In genomic region chr9:2047916-2048315, GRCh38 we compare ENCODE assay signal across 20 cellular contexts.
"Had no signal": no experiment of that assay in that cellular context is flagged by ENCODE, and none has a peak within 500 bp of the region (broad histone marks: within the 10 kb centered on the region; RNA-seq: fewer than 3 reads in every experiment).

No MANE protein-coding gene starts in this region.

- H3K27ac ChIP-seq: left ventricle myocardium inferior, right lobe of liver, upper lobe of left lung had no signal

- H3K9me3 ChIP-seq: left ventricle myocardium inferior, right lobe of liver, upper lobe of left lung had no signal

- H3K9me3 Mint-ChIP-seq: activated CD4-positive, alpha-beta memory T cell treated with anti-CD3 and anti-CD28 coated beads for 36 hours; activated T-cell treated with anti-CD3 and anti-CD28 coated beads, Interleukin-2, amount 50 U/mL, for 24 hours; memory B cell; natural killer cell treated with Interleukin-12 subunit alpha and Interleukin-12 subunit beta and Interleukin-15 and Interleukin-18, amount 100 ng/mL, for 72 hours; T-cell had no signal

- DNase-seq: activated CD4-positive, alpha-beta memory T cell treated with anti-CD3 and anti-CD28 coated beads for 36 hours; activated CD8-positive, alpha-beta memory T cell treated with anti-CD3 and anti-CD28 coated beads, Interleukin-2, amount 10 ng/mL, durations not matched to agents 7 days and 5 days; activated effector memory CD4-positive, alpha-beta T cell treated with Interleukin-2 at 50 U/mL for 16 hours; activated T-cell treated with anti-CD3 and anti-CD28 coated beads, Interleukin-2, amount 50 U/mL, for 24 hours; amniotic stem cell; dorsolateral prefrontal cortex; hippocampal formation; kidney; left ventricle myocardium inferior; right lobe of liver; stimulated activated CD4-positive, alpha-beta T cell treated with anti-CD3 and anti-CD28 coated beads, Interleukin-4, amount 100 ng/mL, for 4 hours; stimulated activated CD8-positive, alpha-beta memory T cell treated with anti-CD3 and anti-CD28 coated beads, Interleukin-4, amount 100 ng/mL, for 48 hours; stimulated activated naive CD4-positive, alpha-beta T cell treated with Interleukin-2 at 50 U/mL for 16 hours; T-cell; T-helper 9 cell had no signal

- H3K4me1 ChIP-seq: right lobe of liver, upper lobe of left lung had no signal

- H3K4me3 ChIP-seq: left ventricle myocardium inferior, right lobe of liver, smooth muscle cell, upper lobe of left lung had no signal

- H3K27ac Mint-ChIP-seq: activated CD4-positive, alpha-beta memory T cell treated with anti-CD3 and anti-CD28 coated beads for 36 hours; activated CD8-positive, alpha-beta memory T cell treated with anti-CD3 and anti-CD28 coated beads, Interleukin-2, amount 10 ng/mL, durations not matched to agents 7 days and 5 days; memory B cell had no signal

- H3K4me3 Mint-ChIP-seq: activated CD4-positive, alpha-beta memory T cell treated with anti-CD3 and anti-CD28 coated beads for 36 hours; activated CD8-positive, alpha-beta memory T cell treated with anti-CD3 and anti-CD28 coated beads, Interleukin-2, amount 10 ng/mL, durations not matched to agents 7 days and 5 days; activated naive CD8-positive, alpha-beta T cell; activated T-cell treated with anti-CD3 and anti-CD28 coated beads, Interleukin-2, amount 50 U/mL, for 24 hours; memory B cell; natural killer cell treated with Interleukin-12 subunit alpha and Interleukin-12 subunit beta and Interleukin-15 and Interleukin-18, amount 100 ng/mL, for 72 hours; T-cell had no signal

- H3K27me3 ChIP-seq: dorsolateral prefrontal cortex, right lobe of liver, upper lobe of left lung had no signal

- H3K27me3 Mint-ChIP-seq: activated CD4-positive, alpha-beta memory T cell treated with anti-CD3 and anti-CD28 coated beads for 36 hours; activated CD8-positive, alpha-beta memory T cell treated with anti-CD3 and anti-CD28 coated beads, Interleukin-2, amount 10 ng/mL, durations not matched to agents 7 days and 5 days; activated naive CD8-positive, alpha-beta T cell; activated T-cell treated with anti-CD3 and anti-CD28 coated beads, Interleukin-2, amount 50 U/mL, for 24 hours; memory B cell; natural killer cell treated with Interleukin-12 subunit alpha and Interleukin-12 subunit beta and Interleukin-15 and Interleukin-18, amount 100 ng/mL, for 72 hours; T-cell had no signal
